In genomic region chr11:75286826-75287465, GRCh38 we compare ENCODE assay signal across 24 cellular contexts. TPM values are rescaled to one million over a fixed set of nuclear protein-coding genes. Genes with fewer than 3 reads are reported as not detected.
DNase-seq lines count a peak whose midpoint lies in the region; ATAC-seq and TF ChIP-seq lines count a peak whose summit lies in the region.
"Had no signal": no experiment of that assay in that cellular context is flagged by ENCODE, and none has a peak within 500 bp of the region (broad histone marks: within the 10 kb centered on the region; RNA-seq: fewer than 3 reads in every experiment).

No MANE protein-coding gene starts in this region.

- H3K27ac Mint-ChIP-seq in activated naive CD8-positive, alpha-beta T cell treated with anti-CD3 and anti-CD28 coated beads for 36 hours: peak overlapping the region; percentile 28
- H3K27ac Mint-ChIP-seq: nephron had no signal

- no peak overlapping the region for H3K27ac ChIP-seq in right cardiac atrium (ENCODE audit: low read length)
- H3K27ac ChIP-seq: C4-2B, colonic mucosa, parathyroid adenoma, sigmoid colon had no signal

- no peaks in the 10 kb centered on the region for H3K4me1 Mint-ChIP-seq in activated naive CD8-positive, alpha-beta T cell treated with anti-CD3 and anti-CD28 coated beads for 36 hours
- H3K4me1 Mint-ChIP-seq: nephron had no signal

- no peaks in the 10 kb centered on the region for H3K36me3 Mint-ChIP-seq in activated naive CD8-positive, alpha-beta T cell treated with anti-CD3 and anti-CD28 coated beads for 36 hours
- H3K36me3 Mint-ChIP-seq: activated naive CD4-positive, alpha-beta T cell treated with anti-CD3 and anti-CD28 coated beads, Interleukin-2, amount 50 U/mL, for 72 hours had no signal

- intact Hi-C loops in right cardiac atrium (cut with DNase I) (loop anchor here in 2 of 4 donors (10.0 kb wide), 2 partner anchors 48 to 238 kb away; partner anchors contain the start of gene GDPD5 (in 1 of the 2)), Right ventricle myocardium inferior (cut with DNase I) (no loop called here)

- DNase-seq in right cardiac atrium (peak in 2 of 3 donors; percentile 54 to 59), Right ventricle myocardium inferior (ENCODE audit: missing footprints) (no peak), iris pigment epithelial cell (ENCODE audit: low read depth) (peak; percentile 15), NK-92 (lab: John Stamatoyannopoulos, UW; ENCODE audit: unreplicated experiment) (no peak), RPMI8226 (no peak)
- DNase-seq in activated naive CD8-positive, alpha-beta T cell treated with anti-CD3 and anti-CD28 coated beads for 36 hours: no peak
- DNase-seq: activated CD4-positive, CD25-positive, alpha-beta regulatory T cell; activated CD8-positive, alpha-beta memory T cell treated with anti-CD3 and anti-CD28 coated beads for 24 hours; activated T-cell treated with anti-CD3 and anti-CD28 coated beads, Interleukin-2, amount 50 U/mL, for 48 hours; colonic mucosa; left colon; NCI-H1694 treated with DMSO at 0.1 percent for 48 hours; NCI-H2171 treated with DMSO at 0.1 percent for 48 hours; NCI-H526 treated with DMSO at 0.1 percent for 48 hours; sigmoid colon; T-helper 9 cell had no signal

- 71% methylated on average over 14 of the region's 14 CpGs for WGBS in right cardiac atrium

- no peaks in the 10 kb centered on the region for H3K9me3 ChIP-seq in right cardiac atrium (ENCODE audit: control insufficient read depth, low read length)
- H3K9me3 ChIP-seq: colonic mucosa, sigmoid colon had no signal

- ATAC-seq in right cardiac atrium (no peak), Right ventricle myocardium inferior (no peak), SK-N-SH treated with all-trans-retinoic acid at 6 μM for 48 hours (no peak), GM21723 (IDR thresholded peaks at IDR 0.05; ENCODE audit: unreplicated experiment) (no peak)
- ATAC-seq: activated naive CD4-positive, alpha-beta T cell treated with anti-CD3 and anti-CD28 coated beads, Interleukin-2, amount 50 U/mL, for 72 hours; left colon had no signal

- H3K9me3 Mint-ChIP-seq in activated naive CD8-positive, alpha-beta T cell treated with anti-CD3 and anti-CD28 coated beads for 36 hours: no peaks in the 10 kb centered on the region
- H3K9me3 Mint-ChIP-seq: activated naive CD4-positive, alpha-beta T cell treated with anti-CD3 and anti-CD28 coated beads, Interleukin-2, amount 50 U/mL, for 72 hours; nephron had no signal

- H3K4me3 Mint-ChIP-seq in activated naive CD8-positive, alpha-beta T cell treated with anti-CD3 and anti-CD28 coated beads for 36 hours: no peak overlapping the region
- H3K4me3 Mint-ChIP-seq: nephron had no signal

- no peaks in the 10 kb centered on the region for H3K27me3 Mint-ChIP-seq in activated naive CD8-positive, alpha-beta T cell treated with anti-CD3 and anti-CD28 coated beads for 36 hours

- H3K4me1 ChIP-seq in right cardiac atrium (ENCODE audit: control insufficient read depth, insufficient read depth, low read length): no peaks in the 10 kb centered on the region
- H3K4me1 ChIP-seq: colonic mucosa, parathyroid adenoma had no signal

- H3K27me3 ChIP-seq in right cardiac atrium (ENCODE audit: control insufficient read depth, insufficient read depth): no peaks in the 10 kb centered on the region
- H3K27me3 ChIP-seq: colonic mucosa, sigmoid colon had no signal

- no peak overlapping the region for H3K4me3 ChIP-seq in right cardiac atrium (ENCODE audit: low read length)
- H3K4me3 ChIP-seq: colonic mucosa, sigmoid colon had no signal

TF ChIP-seq in SK-N-SH treated with all-trans-retinoic acid at 6 μM for 48 hours, 23 proteins besides CTCF, POLR2A, EP300 and RAD21:
- TF ChIP-seq TCF4 (CRISPR knock-in tag; IDR thresholded peaks at IDR 0.05; ENCODE audit: borderline replicate concordance) (no peak), PATZ1 (CRISPR knock-in tag; IDR thresholded peaks at IDR 0.05; ENCODE audit: borderline replicate concordance) (no peak), GLIS3 (CRISPR knock-in tag; IDR thresholded peaks at IDR 0.05) (no peak), ARNTL (CRISPR knock-in tag; IDR thresholded peaks at IDR 0.05; ENCODE audit: borderline replicate concordance, low read depth) (no peak), ZNF70 (CRISPR knock-in tag; IDR thresholded peaks at IDR 0.05) (no peak), RARB (CRISPR knock-in tag; IDR thresholded peaks at IDR 0.05) (no peak), ZNF8 (CRISPR knock-in tag; IDR thresholded peaks at IDR 0.05) (no peak), ZNF565 (CRISPR knock-in tag; conservative IDR thresholded peaks at IDR 0.05; ENCODE audit: low read depth) (no peak), OSR1 (CRISPR knock-in tag; IDR thresholded peaks at IDR 0.05) (no peak), ZFP3 (CRISPR knock-in tag; IDR thresholded peaks at IDR 0.05) (no peak), ESRRG (CRISPR knock-in tag; IDR thresholded peaks at IDR 0.05) (no peak), ZC3H10 (CRISPR knock-in tag; IDR thresholded peaks at IDR 0.05) (no peak), ZFP30 (CRISPR knock-in tag; IDR thresholded peaks at IDR 0.05) (no peak), CSDC2 (CRISPR knock-in tag; IDR thresholded peaks at IDR 0.05) (no peak), TOX (CRISPR knock-in tag; IDR thresholded peaks at IDR 0.05; ENCODE audit: borderline replicate concordance) (no peak), TSHZ2 (CRISPR knock-in tag; IDR thresholded peaks at IDR 0.05) (no peak), CSRNP3 (CRISPR knock-in tag; IDR thresholded peaks at IDR 0.05) (no peak), ISL1 (CRISPR knock-in tag; IDR thresholded peaks at IDR 0.05) (no peak), PPARA (CRISPR knock-in tag; IDR thresholded peaks at IDR 0.05; ENCODE audit: borderline replicate concordance) (no peak), BACH2 (CRISPR knock-in tag; IDR thresholded peaks at IDR 0.05; ENCODE audit: borderline replicate concordance) (no peak)

RNA-seq across cellular contexts. Expression of gene TPBGL, which starts 46.4 kb away (rescaled TPM):
- total RNA-seq in right cardiac atrium: under 1 TPM in 3 of 4 donors, not detected in 1; 0.09 to 0.25 (median 0.09) TPM
- 0.05 TPM for polyA plus RNA-seq in right cardiac atrium
- total RNA-seq in Right ventricle myocardium inferior: 0.16 TPM
- total RNA-seq in activated naive CD8-positive, alpha-beta T cell treated with anti-CD3 and anti-CD28 coated beads for 36 hours: under 1 TPM; 0.20 to 0.45 TPM
- total RNA-seq: HT-29, RPMI7951 had no signal

Comparison
In these comparisons a context has a peak if more than half of its experiments do, and no peak if none do; other contexts are left out.
1. DNase-seq: peak in right cardiac atrium (2 of 3) and iris pigment epithelial cell (single experiment); none in Right ventricle myocardium inferior (single experiment), activated naive CD8-positive, alpha-beta T cell treated with anti-CD3 and anti-CD28 coated beads for 36 hours (single experiment), NK-92 (single experiment) and RPMI8226 (single experiment).